In the genomic region with DNA sequence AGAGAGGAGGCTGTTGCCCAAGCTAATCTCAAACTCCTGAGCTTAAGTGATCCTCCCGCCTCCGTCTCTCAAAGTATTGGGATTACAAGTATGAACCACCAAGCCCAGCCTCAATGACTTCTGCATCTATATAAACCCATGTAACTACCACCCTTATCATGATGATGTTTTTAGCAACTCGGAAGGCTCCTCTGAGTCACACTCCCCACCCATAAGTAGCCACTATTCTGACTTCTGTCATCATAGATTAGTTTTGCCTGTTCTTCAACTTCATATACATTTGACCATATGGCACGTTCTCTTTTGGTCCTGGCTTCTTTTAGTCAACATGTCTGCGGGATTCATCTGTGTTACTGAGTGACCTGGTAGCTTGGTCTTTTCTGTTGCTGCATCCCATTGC, we compare ENCODE assay signal across 1 cellular context.
A peak's percentile ranks its signal among the peaks of the same experiment; 100 is the strongest.
TF ChIP-seq lines count a peak whose summit lies in the region.

No MANE protein-coding gene starts in this region.

TF ChIP-seq in K562, 482 proteins besides CTCF, POLR2A, EP300 and RAD21:
- TF ChIP-seq TEAD4 (IDR thresholded peaks at IDR 0.05; ENCODE audit: low read length) (peak; percentile 59), TEAD4 (CRISPR knock-in tag; IDR thresholded peaks at IDR 0.05; ENCODE audit: borderline replicate concordance) (no peak), ZNF764 (CRISPR knock-in tag; IDR thresholded peaks at IDR 0.05; ENCODE audit: low read depth) (peak; percentile 54; the same call in 1 of the 2 replicates), ARID3A (IDR thresholded peaks at IDR 0.05; ENCODE audit: borderline replicate concordance, low read depth, low read length) (peak; percentile 13; the same call in 1 of the 2 replicates), NFIX (CRISPR knock-in tag; IDR thresholded peaks at IDR 0.05; ENCODE audit: low read depth) (no peak), SMARCC2 (IDR thresholded peaks at IDR 0.05; ENCODE audit: low read depth) (peak; percentile 67; the same call in 1 of the 2 replicates), POLR2AphosphoS5 (IDR thresholded peaks at IDR 0.05; ENCODE audit: control insufficient read depth, insufficient read depth, low read depth, low read length) (0 out of 2 replicates have a peak, but pooled peaks have one; percentile 48), BHLHE40 (IDR thresholded peaks at IDR 0.05; ENCODE audit: low read length) (peak; percentile 70), JUN (IDR thresholded peaks at IDR 0.05; ENCODE audit: borderline replicate concordance, low read depth, low read length) (peak; percentile 77), JUN (CRISPR knock-in tag; IDR thresholded peaks at IDR 0.05; ENCODE audit: borderline replicate concordance) (no peak), KLF10 (CRISPR knock-in tag; IDR thresholded peaks at IDR 0.05) (no peak), ARID1B (IDR thresholded peaks at IDR 0.05) (peak; percentile 83), MTA3 (IDR thresholded peaks at IDR 0.05; ENCODE audit: borderline replicate concordance) (0 out of 2 replicates have a peak, but pooled peaks have one; percentile 45), ZNF431 (CRISPR knock-in tag; IDR thresholded peaks at IDR 0.05) (no peak), RBFOX2 (IDR thresholded peaks at IDR 0.05; ENCODE audit: low read depth, low read length) (no peak), TCF3 (CRISPR knock-in tag; IDR thresholded peaks at IDR 0.05) (peak; percentile 55), SMARCE1 (IDR thresholded peaks at IDR 0.05) (peak; percentile 78), ATF3 (IDR thresholded peaks at IDR 0.05) (peak; percentile 84), ATF3 (CRISPR knock-in tag; conservative IDR thresholded peaks at IDR 0.05) (no peak), NCOR1 (IDR thresholded peaks at IDR 0.05) (peak; percentile 43; the same call in 1 of the 2 replicates), MTA2 (IDR thresholded peaks at IDR 0.05; ENCODE audit: low read depth) (peak; percentile 36; the same call in 1 of the 2 replicates), ZNF354B (CRISPR knock-in tag; IDR thresholded peaks at IDR 0.05) (0 out of 2 replicates have a peak, but pooled peaks have one; percentile 2), EGR1 (conservative IDR thresholded peaks at IDR 0.05) (no peak), ZBTB17 (CRISPR knock-in tag; IDR thresholded peaks at IDR 0.05) (peak; percentile 94), SMARCA4 (IDR thresholded peaks at IDR 0.05) (peak; percentile 84), CBFA2T2 (conservative IDR thresholded peaks at IDR 0.05) (0 out of 2 replicates have a peak, but pooled peaks have one; percentile 6), ZNF592 (IDR thresholded peaks at IDR 0.05) (0 out of 2 replicates have a peak, but pooled peaks have one; percentile 41), CREM (IDR thresholded peaks at IDR 0.05; ENCODE audit: low read depth) (peak; percentile 64; the same call in 1 of the 2 replicates), DNMT1 (IDR thresholded peaks at IDR 0.05) (no peak), MEIS2 (IDR thresholded peaks at IDR 0.05; ENCODE audit: partially characterized antibody) (peak; percentile 78), CREB1 (IDR thresholded peaks at IDR 0.05) (peak; percentile 25; the same call in 1 of the 2 replicates), CREB1 (CRISPR knock-in tag; IDR thresholded peaks at IDR 0.05) (no peak), MCM7 (IDR thresholded peaks at IDR 0.05) (no peak), JUND (IDR thresholded peaks at IDR 0.05; ENCODE audit: borderline replicate concordance, low read depth, low read length) (peak; percentile 91), JUND (tag; IDR thresholded peaks at IDR 0.05; ENCODE audit: borderline replicate concordance, low read depth, low read length) (peak; percentile 86; the same call in 2 of the 3 replicates), VEZF1 (CRISPR knock-in tag; IDR thresholded peaks at IDR 0.05) (peak; percentile 11; the same call in 1 of the 2 replicates), ZFP36 (IDR thresholded peaks at IDR 0.05; ENCODE audit: low read depth, low read length, partially characterized antibody) (no peak), CTBP1 (IDR thresholded peaks at IDR 0.05; ENCODE audit: borderline replicate concordance) (peak; percentile 30; the same call in 1 of the 2 replicates), ATF1 (CRISPR knock-in tag; IDR thresholded peaks at IDR 0.05) (no peak), ATF1 (tag; IDR thresholded peaks at IDR 0.05) (peak; percentile 30; the same call in 1 of the 2 replicates), FOXK2 (conservative IDR thresholded peaks at IDR 0.05 in 1 of 2, IDR thresholded peaks at IDR 0.05 in 1 of 2; ENCODE audit: low read depth in 2 of 2) (peak; percentile 40 to 46; a peak in 2 of 4 replicates), HMBOX1 (IDR thresholded peaks at IDR 0.05) (peak; percentile 86), DPF2 (IDR thresholded peaks at IDR 0.05) (peak; percentile 91), ZBTB8A (IDR thresholded peaks at IDR 0.05; ENCODE audit: partially characterized antibody) (no peak), KLF1 (tag; IDR thresholded peaks at IDR 0.05) (no peak), MAZ (CRISPR knock-in tag; conservative IDR thresholded peaks at IDR 0.05 in 1 of 2, IDR thresholded peaks at IDR 0.05 in 1 of 2) (0 out of 4 replicates have a peak, but pooled peaks of 1 of the 2 experiments have one; percentile 15), CBFA2T3 (IDR thresholded peaks at IDR 0.05) (peak; percentile 73), HCFC1 (IDR thresholded peaks at IDR 0.05; ENCODE audit: low read depth, low read length) (no peak), TAL1 (IDR thresholded peaks at IDR 0.05) (peak; percentile 40; the same call in 1 of the 2 replicates)
- TF ChIP-seq, protein P1, sequence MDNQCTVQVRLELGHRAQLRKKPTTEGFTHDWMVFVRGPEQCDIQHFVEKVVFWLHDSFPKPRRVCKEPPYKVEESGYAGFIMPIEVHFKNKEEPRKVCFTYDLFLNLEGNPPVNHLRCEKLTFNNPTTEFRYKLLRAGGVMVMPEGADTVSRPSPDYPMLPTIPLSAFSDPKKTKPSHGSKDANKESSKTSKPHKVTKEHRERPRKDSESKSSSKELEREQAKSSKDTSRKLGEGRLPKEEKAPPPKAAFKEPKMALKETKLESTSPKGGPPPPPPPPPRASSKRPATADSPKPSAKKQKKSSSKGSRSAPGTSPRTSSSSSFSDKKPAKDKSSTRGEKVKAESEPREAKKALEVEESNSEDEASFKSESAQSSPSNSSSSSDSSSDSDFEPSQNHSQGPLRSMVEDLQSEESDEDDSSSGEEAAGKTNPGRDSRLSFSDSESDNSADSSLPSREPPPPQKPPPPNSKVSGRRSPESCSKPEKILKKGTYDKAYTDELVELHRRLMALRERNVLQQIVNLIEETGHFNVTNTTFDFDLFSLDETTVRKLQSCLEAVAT (IDR thresholded peaks at IDR 0.05) = peak in 1 of 2 experiments; percentile 87; a peak in 2 of 4 replicates
- TF ChIP-seq, protein P2, sequence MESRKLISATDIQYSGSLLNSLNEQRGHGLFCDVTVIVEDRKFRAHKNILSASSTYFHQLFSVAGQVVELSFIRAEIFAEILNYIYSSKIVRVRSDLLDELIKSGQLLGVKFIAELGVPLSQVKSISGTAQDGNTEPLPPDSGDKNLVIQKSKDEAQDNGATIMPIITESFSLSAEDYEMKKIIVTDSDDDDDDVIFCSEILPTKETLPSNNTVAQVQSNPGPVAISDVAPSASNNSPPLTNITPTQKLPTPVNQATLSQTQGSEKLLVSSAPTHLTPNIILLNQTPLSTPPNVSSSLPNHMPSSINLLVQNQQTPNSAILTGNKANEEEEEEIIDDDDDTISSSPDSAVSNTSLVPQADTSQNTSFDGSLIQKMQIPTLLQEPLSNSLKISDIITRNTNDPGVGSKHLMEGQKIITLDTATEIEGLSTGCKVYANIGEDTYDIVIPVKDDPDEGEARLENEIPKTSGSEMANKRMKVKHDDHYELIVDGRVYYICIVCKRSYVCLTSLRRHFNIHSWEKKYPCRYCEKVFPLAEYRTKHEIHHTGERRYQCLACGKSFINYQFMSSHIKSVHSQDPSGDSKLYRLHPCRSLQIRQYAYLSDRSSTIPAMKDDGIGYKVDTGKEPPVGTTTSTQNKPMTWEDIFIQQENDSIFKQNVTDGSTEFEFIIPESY (CRISPR knock-in tag; IDR thresholded peaks at IDR 0.05) = 0 out of 2 replicates have a peak, but pooled peaks have one; percentile 8
TF ChIP-seq in K562: peak in this region for 34.
